Comparison of ENCODE assay signal across 9 cellular contexts in genomic region chr4:168831919-168832745, GRCh38.
DNase-seq lines count a peak whose midpoint lies in the region; ATAC-seq, FAIRE-seq and TF ChIP-seq lines count a peak whose summit lies in the region.
"Had no signal": no experiment of that assay in that cellular context is flagged by ENCODE, and none has a peak within 500 bp of the region (broad histone marks: within the 10 kb centered on the region; RNA-seq: fewer than 3 reads in every experiment).

No MANE protein-coding gene starts in this region.

- peak; percentile 94 for TF ChIP-seq POLR2A in prostate gland (IDR thresholded peaks at IDR 0.05)

- H3K27me3 ChIP-seq in prostate gland (replicated peaks; ENCODE audit: insufficient read depth): no peaks in the 10 kb centered on the region

- H3K4me1 ChIP-seq in prostate gland (replicated peaks): no peaks in the 10 kb centered on the region

- peak; percentile 69 for FAIRE-seq in HTR-8/SVneo (lab: Jason Lieb, UNC)
- FAIRE-seq: islet of Langerhans had no signal

- peak; percentile 87 for DNase-seq in DMS 273 (lab: John Stamatoyannopoulos, UW; ENCODE audit: unreplicated experiment)
- peak; percentile 84 for DNase-seq in HTR-8/SVneo (ENCODE audit: insufficient read length, low spot score)
- DNase-seq in amniotic epithelial cell (ENCODE audit: low read depth): peak; percentile 70
- peak; percentile 90 for DNase-seq in left ventricle myocardium superior
- peak; percentile 84 for DNase-seq in prostate gland (ENCODE audit: low spot score)
- no peak for DNase-seq in OCI-M2 (lab: John Stamatoyannopoulos, UW; ENCODE audit: unreplicated experiment)

- intact Hi-C loops in left ventricle myocardium superior (cut with micrococcal nuclease): no loop called here
- intact Hi-C loops in prostate gland (cut with DNase I): loop anchor here (1.0 kb wide), 1 partner anchor 16 kb away; no protein-coding TSS in a partner anchor

- H3K4me3 ChIP-seq in prostate gland: peak overlapping the region; percentile 59 to 80

- H3K36me3 ChIP-seq in prostate gland: no peaks in the 10 kb centered on the region

- TF ChIP-seq CTCF in prostate gland (IDR thresholded peaks at IDR 0.05): peak in 1 of 4 experiments; percentile 7

- ATAC-seq in GM21390 (IDR thresholded peaks at IDR 0.05; ENCODE audit: unreplicated experiment): peak; percentile 94
- peak; percentile 83 for ATAC-seq in SK-N-SH treated with all-trans-retinoic acid at 6 μM for 48 hours
- peak; percentile 90 for ATAC-seq in left ventricle myocardium superior

- under 1% methylated on average over 64 of the region's 68 CpGs for WGBS in prostate gland

- peak overlapping the region; percentile 92 to 95 for H3K27ac ChIP-seq in prostate gland

- H3K9me3 ChIP-seq in prostate gland: no peaks in the 10 kb centered on the region

TF ChIP-seq in SK-N-SH treated with all-trans-retinoic acid at 6 μM for 48 hours, 23 proteins besides CTCF, POLR2A, EP300 and RAD21:
- 0 out of 2 replicates have a peak, but pooled peaks have one; percentile 47 for TF ChIP-seq CREB5 (CRISPR knock-in tag; IDR thresholded peaks at IDR 0.05; ENCODE audit: low read depth)
- no peak for TF ChIP-seq TOX (CRISPR knock-in tag; IDR thresholded peaks at IDR 0.05; ENCODE audit: borderline replicate concordance)
- 0 out of 2 replicates have a peak, but pooled peaks have one; percentile 37 for TF ChIP-seq ZFP3 (CRISPR knock-in tag; IDR thresholded peaks at IDR 0.05)
- TF ChIP-seq ISL1 (CRISPR knock-in tag; IDR thresholded peaks at IDR 0.05): no peak
- 0 out of 2 replicates have a peak, but pooled peaks have one; percentile 17 for TF ChIP-seq CSDC2 (CRISPR knock-in tag; IDR thresholded peaks at IDR 0.05)
- TF ChIP-seq TSHZ2 (CRISPR knock-in tag; IDR thresholded peaks at IDR 0.05): 0 out of 2 replicates have a peak, but pooled peaks have one; percentile 12
